In genomic region chr1:77513839-77514763, GRCh38 we compare ENCODE assay signal across 10 cellular contexts.
DNase-seq lines count a peak whose midpoint lies in the region; ATAC-seq, FAIRE-seq and TF ChIP-seq lines count a peak whose summit lies in the region.
"Had no signal": no experiment of that assay in that cellular context is flagged by ENCODE, and none has a peak within 500 bp of the region (broad histone marks: within the 10 kb centered on the region; RNA-seq: fewer than 3 reads in every experiment).

No MANE protein-coding gene starts in this region.

- DNase-seq in Right ventricle myocardium inferior (ENCODE audit: missing footprints): no peak
- DNase-seq in right atrium auricular region (ENCODE audit: low spot score): no peak
- peak; percentile 87 for DNase-seq in mesendoderm
- peak in 1 of 2 donors; percentile 32 for DNase-seq in uterus
- DNase-seq: lower lobe of right lung had no signal

- H2BK5ac ChIP-seq in mesendoderm (ENCODE audit: low read length): no peak overlapping the region

- H3K9ac ChIP-seq in mesendoderm (ENCODE audit: low read length): no peak overlapping the region

- intact Hi-C loops in Right ventricle myocardium inferior (cut with DNase I): no loop called here
- intact Hi-C loops in uterus (cut with DNase I; ENCODE audit: low total_unique reads): no loop called here

- no peak for TF ChIP-seq POLR2A in uterus (IDR thresholded peaks at IDR 0.05)

- no peak overlapping the region for H2BK120ac ChIP-seq in mesendoderm (ENCODE audit: low read depth, low read length)

- H3K27me3 ChIP-seq in right atrium auricular region (no peaks in the 10 kb centered on the region), mesendoderm (ENCODE audit: insufficient read depth, low read length, poor library complexity) (no peaks in the 10 kb centered on the region), uterus (no peaks in the 10 kb centered on the region)

- H4K5ac ChIP-seq in mesendoderm (ENCODE audit: low read length): no peak overlapping the region

- H3K4me3 ChIP-seq in right atrium auricular region (no peak overlapping the region), mesendoderm (ENCODE audit: low read length) (no peak overlapping the region), uterus (no peak overlapping the region)
- H3K4me3 ChIP-seq: lower lobe of right lung had no signal

- H3K4ac ChIP-seq in mesendoderm (ENCODE audit: low read depth, low read length): no peak overlapping the region

- no peaks in the 10 kb centered on the region for H3K79me2 ChIP-seq in mesendoderm (ENCODE audit: control insufficient read depth, insufficient read depth, low read length)

- H3K36me3 ChIP-seq in right atrium auricular region: no peaks in the 10 kb centered on the region
- no peaks in the 10 kb centered on the region for H3K36me3 ChIP-seq in mesendoderm (ENCODE audit: control insufficient read depth, insufficient read depth, low read length)
- no peaks in the 10 kb centered on the region for H3K36me3 ChIP-seq in uterus
- H3K36me3 ChIP-seq: lower lobe of right lung had no signal

- H3K79me1 ChIP-seq in mesendoderm (ENCODE audit: low read length): no peaks in the 10 kb centered on the region

- TF ChIP-seq CTCF in right atrium auricular region (IDR thresholded peaks at IDR 0.05) (no peak), uterus (IDR thresholded peaks at IDR 0.05) (no peak)

- H3K4me2 ChIP-seq in mesendoderm (ENCODE audit: low read length): no peak overlapping the region

- H3K27ac ChIP-seq in right atrium auricular region (peak overlapping the region in 1 of 2 donors; percentile 20), mesendoderm (ENCODE audit: low read depth, low read length) (peak overlapping the region; percentile 31), uterus (peak overlapping the region; percentile 10 to 15)
- H3K27ac ChIP-seq: lower lobe of right lung had no signal

- ATAC-seq in Right ventricle myocardium inferior (peak; percentile 38), GM21529 (IDR thresholded peaks at IDR 0.05; ENCODE audit: unreplicated experiment) (no peak), HG03565 (IDR thresholded peaks at IDR 0.05; ENCODE audit: unreplicated experiment) (no peak), HG03175 (IDR thresholded peaks at IDR 0.05; ENCODE audit: unreplicated experiment) (no peak)

- WGBS in mesendoderm (ENCODE audit: extremely low coverage, insufficient coverage, low lambda C conversion rate): no CpG with 5 or more reads among the region's 17 CpGs

- no peak overlapping the region for H2AK5ac ChIP-seq in mesendoderm (ENCODE audit: low read length)

- H3K9me3 ChIP-seq in right atrium auricular region (peaks cover 0 to 8% of the 10 kb centered on the region in 2 donors), uterus (no peaks in the 10 kb centered on the region)

- FAIRE-seq in endometrium (lab: Jason Lieb, UNC): peak; percentile 99
- FAIRE-seq: A204.1 had no signal

- H3K18ac ChIP-seq in mesendoderm (ENCODE audit: low read length): no peak overlapping the region

- H3K4me1 ChIP-seq in right atrium auricular region (peaks cover 0 to 15% of the 10 kb centered on the region in 2 donors), mesendoderm (ENCODE audit: control insufficient read depth, low read depth, low read length) (peaks cover 5% of the 10 kb centered on the region), uterus (no peaks in the 10 kb centered on the region)

- H3K23ac ChIP-seq in mesendoderm (ENCODE audit: low read length): no peak overlapping the region

- no peak overlapping the region for H3K56ac ChIP-seq in mesendoderm (ENCODE audit: low read length)

- no peak overlapping the region for H2BK15ac ChIP-seq in mesendoderm (replicated peaks; ENCODE audit: low read depth)

- H4K8ac ChIP-seq in mesendoderm (ENCODE audit: low read depth, low read length): no peak overlapping the region
